3 cellular contexts compared by ENCODE assay signal in the genomic region with DNA sequence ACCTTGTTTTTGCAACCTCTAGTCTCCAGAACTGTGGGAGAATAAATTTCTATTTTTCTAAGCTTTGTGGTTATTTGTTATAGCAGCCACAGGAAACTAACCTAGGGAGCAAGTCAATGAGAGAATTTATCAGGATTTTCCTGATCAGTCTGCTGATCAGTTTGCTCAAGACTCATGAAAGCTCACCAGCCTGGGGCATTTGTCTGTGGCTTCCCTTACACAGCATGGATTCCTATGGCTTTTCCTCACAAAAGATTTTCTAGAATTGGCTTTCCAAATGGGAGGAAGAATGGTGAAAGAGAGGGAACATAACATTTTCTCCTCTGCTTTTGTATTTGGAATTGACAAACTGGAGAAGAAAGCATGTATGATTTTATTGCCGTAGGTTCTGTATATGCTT.
TF ChIP-seq lines count a peak whose summit lies in the region.

No MANE protein-coding gene starts in this region.

TF ChIP-seq in SK-N-SH, 30 proteins besides CTCF, POLR2A, EP300 and RAD21 (continued from another document):
- TF ChIP-seq TEAD4 (IDR thresholded peaks at IDR 0.05; ENCODE audit: borderline replicate concordance, insufficient read depth) (no peak), ELF1 (IDR thresholded peaks at IDR 0.05) (no peak)

TF ChIP-seq in SK-N-SH treated with all-trans-retinoic acid at 6 μM for 48 hours, 23 proteins besides CTCF, POLR2A, EP300 and RAD21 (continued from another document):
- TF ChIP-seq, protein P1, sequence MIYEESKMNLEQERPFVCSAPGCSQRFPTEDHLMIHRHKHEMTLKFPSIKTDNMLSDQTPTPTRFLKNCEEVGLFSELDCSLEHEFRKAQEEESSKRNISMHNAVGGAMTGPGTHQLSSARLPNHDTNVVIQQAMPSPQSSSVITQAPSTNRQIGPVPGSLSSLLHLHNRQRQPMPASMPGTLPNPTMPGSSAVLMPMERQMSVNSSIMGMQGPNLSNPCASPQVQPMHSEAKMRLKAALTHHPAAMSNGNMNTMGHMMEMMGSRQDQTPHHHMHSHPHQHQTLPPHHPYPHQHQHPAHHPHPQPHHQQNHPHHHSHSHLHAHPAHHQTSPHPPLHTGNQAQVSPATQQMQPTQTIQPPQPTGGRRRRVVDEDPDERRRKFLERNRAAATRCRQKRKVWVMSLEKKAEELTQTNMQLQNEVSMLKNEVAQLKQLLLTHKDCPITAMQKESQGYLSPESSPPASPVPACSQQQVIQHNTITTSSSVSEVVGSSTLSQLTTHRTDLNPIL (CRISPR knock-in tag; IDR thresholded peaks at IDR 0.05; ENCODE audit: low read depth) = no peak
- no peak for TF ChIP-seq CSDC2 (CRISPR knock-in tag; IDR thresholded peaks at IDR 0.05)
- no peak for TF ChIP-seq ZNF8 (CRISPR knock-in tag; IDR thresholded peaks at IDR 0.05)
- TF ChIP-seq ZFP30 (CRISPR knock-in tag; IDR thresholded peaks at IDR 0.05) = no peak
- no peak for TF ChIP-seq ARNTL (CRISPR knock-in tag; IDR thresholded peaks at IDR 0.05; ENCODE audit: borderline replicate concordance, low read depth)
- TF ChIP-seq ZC3H10 (CRISPR knock-in tag; IDR thresholded peaks at IDR 0.05) = no peak
- no peak for TF ChIP-seq ZNF70 (CRISPR knock-in tag; IDR thresholded peaks at IDR 0.05)
- TF ChIP-seq RARB (CRISPR knock-in tag; IDR thresholded peaks at IDR 0.05) = no peak
- TF ChIP-seq TOX (CRISPR knock-in tag; IDR thresholded peaks at IDR 0.05; ENCODE audit: borderline replicate concordance) = no peak

TF ChIP-seq in GM23338, 12 proteins besides CTCF, POLR2A, EP300 and RAD21 (continued from another document):
- TF ChIP-seq, protein P2, sequence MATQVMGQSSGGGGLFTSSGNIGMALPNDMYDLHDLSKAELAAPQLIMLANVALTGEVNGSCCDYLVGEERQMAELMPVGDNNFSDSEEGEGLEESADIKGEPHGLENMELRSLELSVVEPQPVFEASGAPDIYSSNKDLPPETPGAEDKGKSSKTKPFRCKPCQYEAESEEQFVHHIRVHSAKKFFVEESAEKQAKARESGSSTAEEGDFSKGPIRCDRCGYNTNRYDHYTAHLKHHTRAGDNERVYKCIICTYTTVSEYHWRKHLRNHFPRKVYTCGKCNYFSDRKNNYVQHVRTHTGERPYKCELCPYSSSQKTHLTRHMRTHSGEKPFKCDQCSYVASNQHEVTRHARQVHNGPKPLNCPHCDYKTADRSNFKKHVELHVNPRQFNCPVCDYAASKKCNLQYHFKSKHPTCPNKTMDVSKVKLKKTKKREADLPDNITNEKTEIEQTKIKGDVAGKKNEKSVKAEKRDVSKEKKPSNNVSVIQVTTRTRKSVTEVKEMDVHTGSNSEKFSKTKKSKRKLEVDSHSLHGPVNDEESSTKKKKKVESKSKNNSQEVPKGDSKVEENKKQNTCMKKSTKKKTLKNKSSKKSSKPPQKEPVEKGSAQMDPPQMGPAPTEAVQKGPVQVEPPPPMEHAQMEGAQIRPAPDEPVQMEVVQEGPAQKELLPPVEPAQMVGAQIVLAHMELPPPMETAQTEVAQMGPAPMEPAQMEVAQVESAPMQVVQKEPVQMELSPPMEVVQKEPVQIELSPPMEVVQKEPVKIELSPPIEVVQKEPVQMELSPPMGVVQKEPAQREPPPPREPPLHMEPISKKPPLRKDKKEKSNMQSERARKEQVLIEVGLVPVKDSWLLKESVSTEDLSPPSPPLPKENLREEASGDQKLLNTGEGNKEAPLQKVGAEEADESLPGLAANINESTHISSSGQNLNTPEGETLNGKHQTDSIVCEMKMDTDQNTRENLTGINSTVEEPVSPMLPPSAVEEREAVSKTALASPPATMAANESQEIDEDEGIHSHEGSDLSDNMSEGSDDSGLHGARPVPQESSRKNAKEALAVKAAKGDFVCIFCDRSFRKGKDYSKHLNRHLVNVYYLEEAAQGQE (IDR thresholded peaks at IDR 0.05; ENCODE audit: unreplicated experiment) = no peak
- no peak for TF ChIP-seq EZH2 (IDR thresholded peaks at IDR 0.05; ENCODE audit: low read depth, unreplicated experiment)
- no peak for TF ChIP-seq ZNF331 (CRISPR knock-in tag; IDR thresholded peaks at IDR 0.05; ENCODE audit: low read depth)
- TF ChIP-seq EZH2phosphoT487 (IDR thresholded peaks at IDR 0.05; ENCODE audit: unreplicated experiment) = no peak
- no peak for TF ChIP-seq ZNF114 (CRISPR knock-in tag; IDR thresholded peaks at IDR 0.05)
- no peak for TF ChIP-seq STAT1 (IDR thresholded peaks at IDR 0.05; ENCODE audit: unreplicated experiment)
- TF ChIP-seq POLR2AphosphoS5 (IDR thresholded peaks at IDR 0.05; ENCODE audit: low read depth) = no peak
